Comparison of ENCODE assay signal across 1 cellular context in the genomic region with DNA sequence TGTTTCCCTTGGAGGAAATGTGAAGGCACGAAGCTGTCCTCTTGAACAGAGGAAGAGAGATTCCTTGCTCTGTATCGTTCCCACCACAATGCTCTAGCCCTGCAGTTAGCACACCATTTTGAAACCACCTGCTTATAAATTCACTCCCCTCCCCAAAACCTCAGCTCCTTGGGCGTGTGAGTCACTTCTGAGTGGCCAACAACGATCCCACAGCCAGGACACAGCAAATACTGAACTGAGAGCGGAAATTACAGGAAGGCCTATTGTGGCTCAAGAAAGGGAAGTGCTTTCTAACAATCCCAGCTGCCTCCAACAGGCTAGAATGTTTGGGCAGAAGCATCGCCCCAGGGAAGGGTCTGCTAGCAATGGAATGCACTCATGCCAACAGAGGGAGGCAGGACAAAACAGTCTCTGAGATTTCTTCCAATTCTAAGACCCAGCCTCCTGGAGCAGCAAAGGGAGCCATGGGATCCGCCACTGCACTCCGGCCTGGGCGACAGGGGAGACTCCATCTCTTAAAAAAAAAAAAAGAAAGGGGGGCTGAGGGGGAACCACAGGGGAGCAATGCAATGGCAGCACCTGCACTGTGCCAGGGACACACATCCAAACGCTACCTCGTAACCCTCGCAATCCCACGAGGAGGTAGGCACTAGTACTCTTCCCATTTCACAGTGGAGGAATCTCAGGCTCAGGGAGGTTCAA.
TF ChIP-seq lines count a peak whose summit lies in the region.

No MANE protein-coding gene starts in this region.

TF ChIP-seq in K562, 482 proteins besides CTCF, POLR2A, EP300 and RAD21:
- TF ChIP-seq JUN (IDR thresholded peaks at IDR 0.05; ENCODE audit: borderline replicate concordance, low read depth, low read length) (0 out of 2 replicates have a peak, but pooled peaks have one; percentile 75), JUN (CRISPR knock-in tag; IDR thresholded peaks at IDR 0.05; ENCODE audit: borderline replicate concordance) (no peak), RCOR1 (IDR thresholded peaks at IDR 0.05; ENCODE audit: borderline replicate concordance in 1 of 2, low read depth in 2 of 2, low read length in 2 of 2) (peak in 1 of 2 experiments; percentile 63; a peak in 2 of 4 replicates), YY1 (IDR thresholded peaks at IDR 0.05; ENCODE audit: borderline replicate concordance in 1 of 3, control insufficient read depth in 1 of 3, extremely low read depth in 1 of 3, insufficient read depth in 3 of 3, insufficient read length in 1 of 3, insufficient replicate concordance in 2 of 3, low read depth in 1 of 3, low read length in 2 of 3) (peak in 2 of 3 experiments; percentile 19 to 42), TAF9B (IDR thresholded peaks at IDR 0.05; ENCODE audit: partially characterized antibody) (no peak), BMI1 (IDR thresholded peaks at IDR 0.05; ENCODE audit: low read length) (no peak), JUND (IDR thresholded peaks at IDR 0.05; ENCODE audit: borderline replicate concordance, low read depth, low read length) (peak; percentile 69; the same call in 1 of the 2 replicates), JUND (tag; IDR thresholded peaks at IDR 0.05; ENCODE audit: borderline replicate concordance, low read depth, low read length) (peak; percentile 68; the same call in 1 of the 3 replicates), ZNF830 (CRISPR knock-in tag; IDR thresholded peaks at IDR 0.05) (0 out of 2 replicates have a peak, but pooled peaks have one; percentile 4), SPI1 (IDR thresholded peaks at IDR 0.05; ENCODE audit: borderline replicate concordance, low read depth, low read length) (peak; percentile 97), IFI16 (CRISPR knock-in tag; IDR thresholded peaks at IDR 0.05) (no peak), SMAD2 (IDR thresholded peaks at IDR 0.05; ENCODE audit: low read depth, low read length) (no peak), BACH1 (tag; IDR thresholded peaks at IDR 0.05) (peak; percentile 46; the same call in 1 of the 2 replicates), NRF1 (conservative IDR thresholded peaks at IDR 0.05 in 1 of 2, IDR thresholded peaks at IDR 0.05 in 1 of 2) (0 out of 4 replicates have a peak, but pooled peaks of 1 of the 2 experiments have one; percentile 9), CBX5 (IDR thresholded peaks at IDR 0.05; ENCODE audit: borderline replicate concordance, low read depth) (no peak), FOSL1 (tag; conservative IDR thresholded peaks at IDR 0.05) (peak; percentile 89), GABPA (tag; conservative IDR thresholded peaks at IDR 0.05; ENCODE audit: low read depth) (0 out of 2 replicates have a peak, but pooled peaks have one; percentile 11)
- TF ChIP-seq, protein P1, sequence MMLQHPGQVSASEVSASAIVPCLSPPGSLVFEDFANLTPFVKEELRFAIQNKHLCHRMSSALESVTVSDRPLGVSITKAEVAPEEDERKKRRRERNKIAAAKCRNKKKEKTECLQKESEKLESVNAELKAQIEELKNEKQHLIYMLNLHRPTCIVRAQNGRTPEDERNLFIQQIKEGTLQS (IDR thresholded peaks at IDR 0.05), result 0 out of 2 replicates have a peak, but pooled peaks have one; percentile 43
- TF ChIP-seq, protein P1 (CRISPR knock-in tag; conservative IDR thresholded peaks at IDR 0.05), result no peak
- TF ChIP-seq, protein P2, sequence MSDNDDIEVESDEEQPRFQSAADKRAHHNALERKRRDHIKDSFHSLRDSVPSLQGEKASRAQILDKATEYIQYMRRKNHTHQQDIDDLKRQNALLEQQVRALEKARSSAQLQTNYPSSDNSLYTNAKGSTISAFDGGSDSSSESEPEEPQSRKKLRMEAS (CRISPR knock-in tag; IDR thresholded peaks at IDR 0.05), result peak; percentile 69
